19 cellular contexts compared by ENCODE assay signal in the genomic region with DNA sequence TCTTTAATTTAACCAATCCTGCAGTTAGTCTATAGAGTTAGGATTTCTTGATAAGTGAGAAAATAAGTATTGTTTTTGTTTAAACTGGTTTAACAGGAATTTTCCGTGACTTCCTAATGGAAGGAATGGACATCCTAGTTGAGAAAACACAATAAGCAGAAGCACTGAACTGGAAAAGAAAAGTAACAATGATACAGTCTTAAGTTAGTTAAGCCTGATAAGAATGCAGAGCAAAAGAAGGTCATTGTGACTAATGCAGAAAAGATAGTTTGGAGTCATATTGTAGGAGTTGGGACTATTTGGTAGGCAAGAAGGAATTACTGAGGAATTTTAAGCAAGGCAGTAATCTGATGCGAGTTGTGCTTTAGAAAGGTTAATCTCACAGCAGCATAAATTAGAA. TPM values are rescaled to one million over a fixed set of nuclear protein-coding genes. Genes with fewer than 3 reads are reported as not detected.
DNase-seq lines count a peak whose midpoint lies in the region; TF ChIP-seq lines count a peak whose summit lies in the region.
"Had no signal": no experiment of that assay in that cellular context is flagged by ENCODE, and none has a peak within 500 bp of the region (broad histone marks: within the 10 kb centered on the region; RNA-seq: fewer than 3 reads in every experiment).

No MANE protein-coding gene starts in this region.

- DNase-seq in HFFc6 (peak; percentile 37), brain microvascular endothelial cell (no peak), kidney glomerular epithelial cell (lab: John Stamatoyannopoulos, UW) (peak; percentile 47), type B pancreatic cell (ENCODE audit: extremely low spot score, unreplicated experiment) (no peak), Karpas-422 (no peak), NCI-H748 (lab: John Stamatoyannopoulos, UW; ENCODE audit: unreplicated experiment) (no peak), tibial artery (no peak)
- DNase-seq: BE2C; GF-D8; NCI-H1417 treated with DMSO at 0.1 percent for 48 hours; NCI-H69; OCI-M1; stimulated activated CD4-positive, alpha-beta T cell treated with anti-CD3 and anti-CD28 coated beads, Interleukin-2, amount 100 ng/mL, for 48 hours had no signal

- no peaks in the 10 kb centered on the region; the same call in none of the 2 replicates for H3K27me3 Mint-ChIP-seq in HFFc6 (ENCODE audit: insufficient read depth)
- no peaks in the 10 kb centered on the region for H3K27me3 Mint-ChIP-seq in type B pancreatic cell
- H3K27me3 Mint-ChIP-seq: activated T-helper 17 cell treated with anti-CD3 and anti-CD28 coated beads, Interleukin-2, amount 50 U/mL, for 72 hours had no signal

- no peaks in the 10 kb centered on the region for H3K79me2 ChIP-seq in Karpas-422 (ENCODE audit: low read length)
- H3K79me2 ChIP-seq: parathyroid adenoma had no signal

- no peaks in the 10 kb centered on the region for H3K9me3 ChIP-seq in Karpas-422 (ENCODE audit: low read length)
- H3K9me3 ChIP-seq in tibial artery, result no peaks in the 10 kb centered on the region
- H3K9me3 ChIP-seq: BE2C, SJSA1 had no signal

- no peaks in the 10 kb centered on the region for H3K27me3 ChIP-seq in brain microvascular endothelial cell (replicated peaks)
- no peaks in the 10 kb centered on the region for H3K27me3 ChIP-seq in Karpas-422 (ENCODE audit: low read length)
- H3K27me3 ChIP-seq in tibial artery, result no peaks in the 10 kb centered on the region
- H3K27me3 ChIP-seq: BE2C, SJSA1 had no signal

- H3K4me1 ChIP-seq in Karpas-422 (ENCODE audit: low read length), result no peaks in the 10 kb centered on the region
- H3K4me1 ChIP-seq in tibial artery, result peaks cover 0 to 31% (median 7%) of the 10 kb centered on the region in 4 donors
- H3K4me1 ChIP-seq: BE2C, parathyroid adenoma had no signal

- H3K4me3 ChIP-seq in brain microvascular endothelial cell (ENCODE audit: low read depth, low read length) (no peak overlapping the region), Karpas-422 (ENCODE audit: low read length) (no peak overlapping the region), tibial artery (no peak overlapping the region)
- H3K4me3 ChIP-seq: SJSA1, skin epidermis had no signal

- intact Hi-C loops in tibial artery (cut with DNase I; ENCODE audit: low total_unique reads), result no loop called here

- H3K4me3 Mint-ChIP-seq in HFFc6, result peak overlapping the region; percentile 40
- no peak overlapping the region for H3K4me3 Mint-ChIP-seq in type B pancreatic cell
- H3K4me3 Mint-ChIP-seq: activated T-helper 17 cell treated with anti-CD3 and anti-CD28 coated beads, Interleukin-2, amount 50 U/mL, for 72 hours; T-helper 2 cell treated with Interferon-gamma antibody and Interleukin-4, amounts not matched to agents 5 μg/mL and 100 μg/mL, for 36 hours had no signal

- H3K9me3 Mint-ChIP-seq in HFFc6 (no peaks in the 10 kb centered on the region), type B pancreatic cell (no peaks in the 10 kb centered on the region)
- H3K9me3 Mint-ChIP-seq: activated T-helper 17 cell treated with anti-CD3 and anti-CD28 coated beads, Interleukin-2, amount 50 U/mL, for 72 hours; T-helper 2 cell treated with Interferon-gamma antibody and Interleukin-4, amounts not matched to agents 5 μg/mL and 100 μg/mL, for 36 hours had no signal

- H3K4me2 ChIP-seq in Karpas-422 (ENCODE audit: low read depth, low read length, poor library complexity, severe bottlenecking), result no peak overlapping the region

- no peaks in the 10 kb centered on the region for H3K9me2 ChIP-seq in Karpas-422 (replicated peaks; ENCODE audit: insufficient read depth, low read length)

- H3K9ac ChIP-seq in Karpas-422 (ENCODE audit: low read length), result no peak overlapping the region
- H3K9ac ChIP-seq: parathyroid adenoma had no signal

- peaks cover 17% of the 10 kb centered on the region for H3K36me3 Mint-ChIP-seq in HFFc6 (ENCODE audit: low read depth)
- H3K36me3 Mint-ChIP-seq in type B pancreatic cell, result peaks cover 38% of the 10 kb centered on the region

- H4K20me1 ChIP-seq in Karpas-422 (ENCODE audit: insufficient read depth, low read depth, low read length), result no peaks in the 10 kb centered on the region

- H3K4me1 Mint-ChIP-seq in HFFc6 (ENCODE audit: low read depth) (peaks cover 49% of the 10 kb centered on the region), type B pancreatic cell (ENCODE audit: unreplicated experiment) (peaks cover 8% of the 10 kb centered on the region)

- H2AFZ ChIP-seq in Karpas-422 (ENCODE audit: low read length), result no peak overlapping the region
- H2AFZ ChIP-seq: parathyroid adenoma had no signal

- in situ Hi-C loops in brain microvascular endothelial cell (cut with HindIII; ENCODE audit: low pct_ligation_motif_present, low sequenced_read_pairs), result no loop called here

- H3K27ac Mint-ChIP-seq in HFFc6, result peak overlapping the region; percentile 71
- H3K27ac Mint-ChIP-seq in type B pancreatic cell, result peak overlapping the region; percentile 8
- H3K27ac Mint-ChIP-seq: activated T-helper 17 cell treated with anti-CD3 and anti-CD28 coated beads, Interleukin-2, amount 50 U/mL, for 72 hours; T-helper 2 cell treated with Interferon-gamma antibody and Interleukin-4, amounts not matched to agents 5 μg/mL and 100 μg/mL, for 36 hours had no signal

- H3K27ac ChIP-seq in brain microvascular endothelial cell (peak overlapping the region; percentile 75), Karpas-422 (ENCODE audit: low read length) (no peak overlapping the region), tibial artery (no peak overlapping the region)
- H3K27ac ChIP-seq: parathyroid adenoma, SJSA1 had no signal

- no peak for TF ChIP-seq CTCF in HFFc6 (IDR thresholded peaks at IDR 0.05)
- TF ChIP-seq CTCF in brain microvascular endothelial cell (IDR thresholded peaks at IDR 0.05; ENCODE audit: low read depth, low read length, missing control alignments), result no peak
- TF ChIP-seq CTCF in type B pancreatic cell (conservative IDR thresholded peaks at IDR 0.05), result no peak
- no peak for TF ChIP-seq CTCF in tibial artery (IDR thresholded peaks at IDR 0.05)

- peaks cover 7% of the 10 kb centered on the region for H3K36me3 ChIP-seq in brain microvascular endothelial cell (replicated peaks)
- peaks cover 13% of the 10 kb centered on the region for H3K36me3 ChIP-seq in Karpas-422 (ENCODE audit: insufficient read depth, low read length)
- peaks cover 33 to 42% (median 42%) of the 10 kb centered on the region in 3 donors for H3K36me3 ChIP-seq in tibial artery
- H3K36me3 ChIP-seq: BE2C had no signal

RNA-seq across cellular contexts. Expression of gene RNF141, which starts 11.7 kb away (rescaled TPM):
- total RNA-seq in HFFc6 (2021; fragmentation: NEBNext Ultra II Directional; extraction: Animal tissue kit (Norgen Biotek cat#: 25700)), result 10 to 100 TPM; 41.9 to 55.8 (median 55.1) TPM
- total RNA-seq in type B pancreatic cell (ENCODE audit: low replicate concordance), result 43.2 and 86.4 TPM in 2 replicates
- 10.5 and 12.2 TPM in 2 replicates for total RNA-seq in Karpas-422 (2014; rRNA removed; shearing (Covaris generic); ENCODE audit: low replicate concordance)

RNA-seq across cellular contexts. Expression of gene LYVE1, which starts 39.2 kb away (rescaled TPM):
- total RNA-seq in HFFc6 (2021; fragmentation: NEBNext Ultra II Directional; extraction: Animal tissue kit (Norgen Biotek cat#: 25700)), result under 1 TPM in 1 of 6 experiments, not detected in 5; 0.09 TPM
- not detected in 2 replicates for total RNA-seq in type B pancreatic cell (ENCODE audit: low replicate concordance)
- total RNA-seq in Karpas-422 (2014; rRNA removed; shearing (Covaris generic); ENCODE audit: low replicate concordance), result not detected in 2 replicates
- total RNA-seq: activated T-helper 17 cell treated with anti-CD3 and anti-CD28 coated beads, Interleukin-2, amount 50 U/mL, for 72 hours; HT1080; SJSA1 had no signal

Comparison
In these comparisons a context has a peak if more than half of its experiments do, and no peak if none do; other contexts are left out.
1. DNase-seq: peak in HFFc6 (single experiment) and kidney glomerular epithelial cell (single experiment); none in brain microvascular endothelial cell (single experiment), type B pancreatic cell (single experiment), Karpas-422 (single experiment), NCI-H748 (single experiment) and tibial artery (0 of 2).